In genomic region chr4:24589448-24589847, GRCh38 we compare ENCODE assay signal across 12 cellular contexts. TPM values are rescaled to one million over a fixed set of nuclear protein-coding genes. Genes with fewer than 3 reads are reported as not detected.
A peak's percentile ranks its signal among the peaks of the same experiment; 100 is the strongest.
DNase-seq lines count a peak whose midpoint lies in the region; ATAC-seq, FAIRE-seq and TF ChIP-seq lines count a peak whose summit lies in the region.
"Had no signal": no experiment of that assay in that cellular context is flagged by ENCODE, and none has a peak within 500 bp of the region (broad histone marks: within the 10 kb centered on the region; RNA-seq: fewer than 3 reads in every experiment).

No MANE protein-coding gene starts in this region.

- DNase-seq in hypothalamus (lab: John Stamatoyannopoulos, UW) (no peak), GM12891 (ENCODE audit: insufficient read length, low spot score) (no peak), cortex of kidney (lab: John Stamatoyannopoulos, UW) (no peak)
- DNase-seq: aorta, NCI-H82, right lobe of liver had no signal

- ATAC-seq in GM18870 (IDR thresholded peaks at IDR 0.05; ENCODE audit: unreplicated experiment) (peak; percentile 88), GM21367 (IDR thresholded peaks at IDR 0.05; ENCODE audit: unreplicated experiment) (peak; percentile 62), HG02973 (IDR thresholded peaks at IDR 0.05; ENCODE audit: unreplicated experiment) (peak; percentile 37), HG03575 (IDR thresholded peaks at IDR 0.05; ENCODE audit: extremely low read depth, insufficient number of reproducible peaks, low FRiP score, unreplicated experiment) (peak; percentile 75)
- ATAC-seq: HCT116, right lobe of liver had no signal

- FAIRE-seq in GM12891 (lab: Jason Lieb, UNC), result no peak
- FAIRE-seq: islet of Langerhans had no signal

- no peak for TF ChIP-seq POLR2A in GM12891 (IDR thresholded peaks at IDR 0.05; ENCODE audit: low read depth, low read length)

TF ChIP-seq in GM12891, 5 proteins besides CTCF, POLR2A, EP300 and RAD21:
- no peak for TF ChIP-seq SPI1 (IDR thresholded peaks at IDR 0.05; ENCODE audit: low read depth, low read length)

RNA-seq across cellular contexts. Expression of gene DHX15, which starts 5.1 kb away (rescaled TPM):
- 107 TPM for polyA plus RNA-seq in GM12891 (2012; ENCODE audit: low read depth, missing spikeins)

Comparison
In these comparisons a context has a peak if more than half of its experiments do, and no peak if none do; other contexts are left out.
1. ATAC-seq: peak in every context shown above with its lines; median percentile 88 in GM18870; 75 in HG03575; 62 in GM21367; 37 in HG02973.